Comparison of ENCODE assay signal across 12 cellular contexts in genomic region chr5:41763096-41763495, GRCh38.
DNase-seq lines count a peak whose midpoint lies in the region; ATAC-seq, FAIRE-seq and TF ChIP-seq lines count a peak whose summit lies in the region.
"Had no signal": no experiment of that assay in that cellular context is flagged by ENCODE, and none has a peak within 500 bp of the region (broad histone marks: within the 10 kb centered on the region; RNA-seq: fewer than 3 reads in every experiment).

No MANE protein-coding gene starts in this region.

- H3K27ac Mint-ChIP-seq in nephron = peak overlapping the region; percentile 0 to 75 (median 7)

- H3K9me3 Mint-ChIP-seq in nephron = no peaks in the 10 kb centered on the region

- no peaks in the 10 kb centered on the region for H4K20me1 ChIP-seq in IMR-90 (ENCODE audit: insufficient read depth, low read length)

- H2BK120ac ChIP-seq in IMR-90 (ENCODE audit: low read depth, low read length) = no peak overlapping the region

- peak; percentile 69 for FAIRE-seq in GM12891 (lab: Jason Lieb, UNC)

- no TSS peak for BruUV-seq in IMR-90 (replicated peaks; lab: Mats Ljungman, UMichigan)

- no peak overlapping the region for H3K56ac ChIP-seq in IMR-90 (ENCODE audit: extremely low read depth, insufficient read depth, low read length)

- H3K36me3 Mint-ChIP-seq in nephron (ENCODE audit: low read depth) = peaks cover 11% of the 10 kb centered on the region

- peak; percentile 66 for ATAC-seq in IMR-90 (ENCODE audit: low read depth)
- ATAC-seq in GM21576 (IDR thresholded peaks at IDR 0.05; ENCODE audit: unreplicated experiment) = no peak
- ATAC-seq: psoas muscle had no signal

- no peak overlapping the region for H3K4ac ChIP-seq in IMR-90 (ENCODE audit: low read depth, low read length)

- H3K27me3 Mint-ChIP-seq in nephron (ENCODE audit: low read depth) = no peaks in the 10 kb centered on the region

- TF ChIP-seq POLR2A in GM12891 (IDR thresholded peaks at IDR 0.05; ENCODE audit: low read depth, low read length) (no peak), IMR-90 (IDR thresholded peaks at IDR 0.05; ENCODE audit: low read depth, low read length) (no peak)

- no peak overlapping the region for H4K91ac ChIP-seq in IMR-90 (ENCODE audit: insufficient read depth, low read depth, low read length)

- no peak overlapping the region for H3K9ac ChIP-seq in IMR-90 (ENCODE audit: low read depth, low read length)

- intact Hi-C loops in IMR-90 (cut with micrococcal nuclease) = no loop called here

- no peak overlapping the region for H3K4me3 Mint-ChIP-seq in nephron

- CTCF ChIA-PET in IMR-90 (lab: Yijun Ruan, JAX) = interaction anchor here (1.7 kb wide), 1 partner anchor 10 kb away, joined by 5 read pairs; no protein-coding TSS in a partner anchor

- no peak overlapping the region for H4K5ac ChIP-seq in IMR-90 (ENCODE audit: low read depth, low read length)

- dilution Hi-C loops in IMR-90 (cut with HindIII; ENCODE audit: low sequenced_read_pairs, unreplicated experiment) = no loop called here

- no peak overlapping the region for H3K27ac ChIP-seq in IMR-90 (ENCODE audit: insufficient read depth, low read length)
- H3K27ac ChIP-seq: left ventricle myocardium inferior, psoas muscle, SJSA1 had no signal

- H3K79me1 ChIP-seq in IMR-90 (ENCODE audit: low read depth in 1 of 2, low read length in 2 of 2) = no peaks in the 10 kb centered on the region

- no peak overlapping the region for H3K23ac ChIP-seq in IMR-90 (ENCODE audit: low read depth, low read length)

- H3K9me1 ChIP-seq in IMR-90 (ENCODE audit: insufficient read depth, low read length) = no peaks in the 10 kb centered on the region; the same call in 1 of the 2 replicates

- DNase-seq in GM12891 (ENCODE audit: insufficient read length, low spot score) = no peak
- peak; percentile 53 for DNase-seq in IMR-90
- DNase-seq in astrocyte of the spinal cord (ENCODE audit: low read depth, low spot score) = peak; percentile 77
- DNase-seq in globus pallidus (ENCODE audit: low spot score) = no peak
- DNase-seq in GM19240 (ENCODE audit: insufficient read length, low spot score) = no peak
- DNase-seq in stimulated activated CD4-positive, alpha-beta T cell treated with anti-CD3 and anti-CD28 coated beads, Interleukin-15, amount 100 ng/mL, for 24 hours = no peak
- DNase-seq: activated CD8-positive, alpha-beta memory T cell treated with anti-CD3 and anti-CD28 coated beads for 24 hours; left ventricle myocardium inferior; psoas muscle had no signal

- H4K8ac ChIP-seq in IMR-90 (ENCODE audit: low read depth in 2 of 2, low read length in 2 of 2) = no peak overlapping the region

- H2BK5ac ChIP-seq in IMR-90 (ENCODE audit: low read depth, low read length, poor library complexity, severe bottlenecking) = no peak overlapping the region

- TF ChIP-seq CTCF in IMR-90 (conservative IDR thresholded peaks at IDR 0.05; ENCODE audit: low read depth, low read length) = no peak
- TF ChIP-seq CTCF in astrocyte of the spinal cord (IDR thresholded peaks at IDR 0.05; ENCODE audit: low read depth, low read length) = no peak
- TF ChIP-seq CTCF in nephron (IDR thresholded peaks at IDR 0.05; ENCODE audit: unreplicated experiment in 3 of 3) = no peak

- peaks cover 23% of the 10 kb centered on the region for H3K4me1 Mint-ChIP-seq in nephron

- no peak for TF ChIP-seq RAD21 in IMR-90 (IDR thresholded peaks at IDR 0.05; ENCODE audit: low read length)

- no peak overlapping the region for H2BK20ac ChIP-seq in IMR-90 (ENCODE audit: low read depth, low read length)

- no peaks in the 10 kb centered on the region for H3K9me3 ChIP-seq in IMR-90 (ENCODE audit: control insufficient read depth, insufficient read depth, low read length)
- H3K9me3 ChIP-seq: left ventricle myocardium inferior, psoas muscle, SJSA1 had no signal

- no peak overlapping the region for H3K18ac ChIP-seq in IMR-90 (ENCODE audit: low read depth, low read length)

- H3K4me2 ChIP-seq in IMR-90 (ENCODE audit: low read depth, low read length) = no peak overlapping the region

- H2BK15ac ChIP-seq in IMR-90 (ENCODE audit: low read depth, low read length) = no peak overlapping the region

- in situ Hi-C loops in IMR-90 (cut with MboI; ENCODE audit: low sequenced_read_pairs) = no loop called here
- in situ Hi-C loops in astrocyte of the spinal cord (cut with HindIII; ENCODE audit: low sequenced_read_pairs) = no loop called here

- 20% methylated on average over 2 of the region's 3 CpGs; no CpG with 5 or more reads in 1 of the 2 experiments for WGBS in IMR-90 (ENCODE audit: extremely low coverage in 2 of 2, insufficient read length in 1 of 2), 2 experiments

- POLR2A ChIA-PET in IMR-90 (lab: Charles Lee; ENCODE audit: unreplicated experiment) = no interaction called here

- no peak overlapping the region for H2AK9ac ChIP-seq in IMR-90 (replicated peaks; ENCODE audit: low read depth, low read length, poor library complexity)

- no peak overlapping the region for H2AK5ac ChIP-seq in IMR-90 (ENCODE audit: low read depth, low read length)

- H2AFZ ChIP-seq in IMR-90 (replicated peaks; ENCODE audit: low read length, poor library complexity) = no peak overlapping the region

- H3K4me3 ChIP-seq in IMR-90 (ENCODE audit: insufficient read depth, low read depth, low read length) (no peak overlapping the region), astrocyte of the spinal cord (ENCODE audit: low read depth, low read length) (no peak overlapping the region)
- H3K4me3 ChIP-seq: left ventricle myocardium inferior, psoas muscle, SJSA1 had no signal

- peaks cover 3% of the 10 kb centered on the region for H3K36me3 ChIP-seq in IMR-90 (ENCODE audit: control insufficient read depth, insufficient read depth, low read length)

- H3K27me3 ChIP-seq in IMR-90 (ENCODE audit: control insufficient read depth, insufficient read depth, low read length) = no peaks in the 10 kb centered on the region
- H3K27me3 ChIP-seq: SJSA1 had no signal

- no peak overlapping the region for H3K14ac ChIP-seq in IMR-90 (replicated peaks; ENCODE audit: low read depth, low read length)

- no peaks in the 10 kb centered on the region; the same call in 1 of the 2 replicates for H3K4me1 ChIP-seq in IMR-90 (ENCODE audit: control insufficient read depth, insufficient read depth, low read length)
- H3K4me1 ChIP-seq: SJSA1 had no signal

TF ChIP-seq in GM12891, 5 proteins besides CTCF, POLR2A, EP300 and RAD21:
- no peak for TF ChIP-seq PAX5 (IDR thresholded peaks at IDR 0.05; ENCODE audit: insufficient read depth, low read length, severe bottlenecking)
- no peak for TF ChIP-seq SPI1 (IDR thresholded peaks at IDR 0.05; ENCODE audit: low read depth, low read length)
- TF ChIP-seq POLR2AphosphoS5 (IDR thresholded peaks at IDR 0.05; ENCODE audit: low read depth, low read length) = no peak
- TF ChIP-seq TAF1 (IDR thresholded peaks at IDR 0.05; ENCODE audit: low read depth, low read length) = no peak
- no peak for TF ChIP-seq POU2F2 (IDR thresholded peaks at IDR 0.05; ENCODE audit: low read depth, low read length)
TF ChIP-seq in GM12891: peak in this region for 0.

TF ChIP-seq in IMR-90, 13 proteins besides CTCF, POLR2A, EP300 and RAD21:
- no peak for TF ChIP-seq ELK1 (IDR thresholded peaks at IDR 0.05; ENCODE audit: borderline replicate concordance, low read depth, low read length)
- TF ChIP-seq MAZ (IDR thresholded peaks at IDR 0.05; ENCODE audit: borderline replicate concordance, low read depth, low read length) = no peak; the same call in 1 of the 2 replicates
- no peak for TF ChIP-seq MXI1 (IDR thresholded peaks at IDR 0.05; ENCODE audit: borderline replicate concordance, low read depth, low read length)
- TF ChIP-seq CHD1 (IDR thresholded peaks at IDR 0.05; ENCODE audit: low read depth, low read length) = no peak
- no peak for TF ChIP-seq RFX5 (IDR thresholded peaks at IDR 0.05; ENCODE audit: low read depth, low read length)
- TF ChIP-seq NFE2L2 (IDR thresholded peaks at IDR 0.05; ENCODE audit: low read depth, low read length) = no peak
- no peak for TF ChIP-seq BHLHE40 (IDR thresholded peaks at IDR 0.05; ENCODE audit: low read depth, low read length)
- no peak for TF ChIP-seq CEBPB (IDR thresholded peaks at IDR 0.05; ENCODE audit: low read depth, low read length)
- TF ChIP-seq MAFK (IDR thresholded peaks at IDR 0.05; ENCODE audit: low read depth, low read length) = no peak
- no peak for TF ChIP-seq SMC3 (IDR thresholded peaks at IDR 0.05; ENCODE audit: low read depth, low read length)
- no peak for TF ChIP-seq USF2 (IDR thresholded peaks at IDR 0.05; ENCODE audit: low read depth, low read length)
- no peak for TF ChIP-seq RCOR1 (IDR thresholded peaks at IDR 0.05; ENCODE audit: insufficient replicate concordance, low read length)
- TF ChIP-seq FOS (IDR thresholded peaks at IDR 0.05; ENCODE audit: low read depth, low read length) = no peak
TF ChIP-seq in IMR-90: peak in this region for 0.

Comparison
In these comparisons a context has a peak if more than half of its experiments do, and no peak if none do; other contexts are left out.
1. DNase-seq: peak in IMR-90 (single experiment) and astrocyte of the spinal cord (single experiment); none in GM12891 (single experiment), globus pallidus (single experiment), GM19240 (single experiment) and stimulated activated CD4-positive, alpha-beta T cell treated with anti-CD3 and anti-CD28 coated beads, Interleukin-15, amount 100 ng/mL, for 24 hours (single experiment).